Comparison of ENCODE assay signal across 1 cellular context in genomic region chr17:55462711-55463110, GRCh38.
TF ChIP-seq lines count a peak whose summit lies in the region.

No MANE protein-coding gene starts in this region.

TF ChIP-seq in A549, 52 proteins besides CTCF, POLR2A, EP300 and RAD21 (continued from another document):
- TF ChIP-seq HMGXB4 (CRISPR knock-in tag; IDR thresholded peaks at IDR 0.05; ENCODE audit: borderline replicate concordance) (no peak), NPAS2 (CRISPR knock-in tag; IDR thresholded peaks at IDR 0.05; ENCODE audit: borderline replicate concordance) (no peak)
TF ChIP-seq in A549: peak in this region for 0.
